In genomic region chr2:176428943-176429469, GRCh38 we compare ENCODE assay signal across 19 cellular contexts.
DNase-seq lines count a peak whose midpoint lies in the region; ATAC-seq and TF ChIP-seq lines count a peak whose summit lies in the region.
"Had no signal": no experiment of that assay in that cellular context is flagged by ENCODE, and none has a peak within 500 bp of the region (broad histone marks: within the 10 kb centered on the region; RNA-seq: fewer than 3 reads in every experiment).

No MANE protein-coding gene starts in this region.

- H4K20me1 ChIP-seq in OCI-LY1 (ENCODE audit: insufficient read depth, low read length), result no peaks in the 10 kb centered on the region

- no peak overlapping the region for H3K27ac ChIP-seq in OCI-LY1 (ENCODE audit: low read depth, low read length, poor library complexity, severe bottlenecking)
- H3K27ac ChIP-seq in lower lobe of right lung, result no peak overlapping the region
- H3K27ac ChIP-seq: adrenal gland, epithelial cell of prostate had no signal

- no peaks in the 10 kb centered on the region for H3K27me3 ChIP-seq in OCI-LY1 (ENCODE audit: insufficient read depth, low read length)
- H3K27me3 ChIP-seq in lower lobe of right lung (ENCODE audit: low read depth), result no peaks in the 10 kb centered on the region
- H3K27me3 ChIP-seq: adrenal gland had no signal

- POLR2A ChIA-PET in activated naive CD8-positive, alpha-beta T cell treated with anti-CD3 and anti-CD28 coated beads, Interleukin-2, amount 10 ng/mL, durations not matched to agents 7 days and 5 days (lab: Charles Lee), result no interaction called here

- ATAC-seq in GM18909 (IDR thresholded peaks at IDR 0.05; ENCODE audit: poor library complexity, unreplicated experiment) (peak; percentile 42), lower lobe of right lung (no peak), GM21526 (IDR thresholded peaks at IDR 0.05; ENCODE audit: low FRiP score, unreplicated experiment) (no peak)
- no peak for ATAC-seq in activated naive CD8-positive, alpha-beta T cell treated with anti-CD3 and anti-CD28 coated beads, Interleukin-2, amount 10 ng/mL, durations not matched to agents 7 days and 5 days (ENCODE audit: low read depth)
- ATAC-seq: WTC11 had no signal

- peaks cover 7% of the 10 kb centered on the region for H3K4me1 Mint-ChIP-seq in activated naive CD8-positive, alpha-beta T cell treated with anti-CD3 and anti-CD28 coated beads, Interleukin-2, amount 10 ng/mL, durations not matched to agents 7 days and 5 days
- H3K4me1 Mint-ChIP-seq: neural crest cell had no signal

- H3K9me3 Mint-ChIP-seq in activated naive CD8-positive, alpha-beta T cell treated with anti-CD3 and anti-CD28 coated beads, Interleukin-2, amount 10 ng/mL, durations not matched to agents 7 days and 5 days, result peaks cover 8% of the 10 kb centered on the region
- H3K9me3 Mint-ChIP-seq: activated T-helper 1 cell treated with anti-CD3 and anti-CD28 coated beads, Interleukin-12 subunit alpha, Interleukin-12 subunit beta, Interleukin-2, Interleukin-4 antibody, amounts not matched to agents 30 ng/mL and 10 ng/mL and 1 ng/mL, durations not matched to agents 14 hours and 24 hours and 36 hours; neural crest cell had no signal

- peaks cover 6% of the 10 kb centered on the region for H3K36me3 Mint-ChIP-seq in activated naive CD8-positive, alpha-beta T cell treated with anti-CD3 and anti-CD28 coated beads, Interleukin-2, amount 10 ng/mL, durations not matched to agents 7 days and 5 days
- H3K36me3 Mint-ChIP-seq: WTC11 had no signal

- H3F3A ChIP-seq in OCI-LY1 (ENCODE audit: insufficient read depth, low read length), result no peaks in the 10 kb centered on the region

- H2AFZ ChIP-seq in OCI-LY1 (ENCODE audit: low read length), result peak overlapping the region; percentile 95

- TF ChIP-seq CTCF in OCI-LY1 (IDR thresholded peaks at IDR 0.05; ENCODE audit: low read length) (no peak), lower lobe of right lung (IDR thresholded peaks at IDR 0.05) (no peak)

- no peaks in the 10 kb centered on the region for H3K79me2 ChIP-seq in OCI-LY1 (ENCODE audit: insufficient read depth, low read length)

- in situ Hi-C loops in KBM-7 (cut with MboI; ENCODE audit: low pct_unique_long_range_greater_than_20kb, low sequenced_read_pairs), result no loop called here

- DNase-seq in KBM-7, result peak; percentile 32
- no peak for DNase-seq in activated naive CD8-positive, alpha-beta T cell treated with anti-CD3 and anti-CD28 coated beads, Interleukin-2, amount 10 ng/mL, durations not matched to agents 7 days and 5 days
- no peak for DNase-seq in inferior parietal cortex (ENCODE audit: extremely low spot score)
- no peak for DNase-seq in lower lobe of right lung
- no peak for DNase-seq in SW 1271 (lab: John Stamatoyannopoulos, UW)
- DNase-seq: adrenal gland; dermis blood vessel endothelial cell; MM.1S; RPMI8226; stimulated activated CD8-positive, alpha-beta memory T cell treated with anti-CD3 and anti-CD28 coated beads, Interleukin-4, amount 100 ng/mL, for 48 hours had no signal

- H3K4me1 ChIP-seq in OCI-LY1 (ENCODE audit: insufficient read depth, low read length, severe bottlenecking) (no peaks in the 10 kb centered on the region), lower lobe of right lung (no peaks in the 10 kb centered on the region)
- H3K4me1 ChIP-seq: adrenal gland had no signal

- peak overlapping the region; percentile 44 for H3K4me3 Mint-ChIP-seq in activated naive CD8-positive, alpha-beta T cell treated with anti-CD3 and anti-CD28 coated beads, Interleukin-2, amount 10 ng/mL, durations not matched to agents 7 days and 5 days
- H3K4me3 Mint-ChIP-seq: activated T-helper 1 cell treated with anti-CD3 and anti-CD28 coated beads, Interleukin-12 subunit alpha, Interleukin-12 subunit beta, Interleukin-2, Interleukin-4 antibody, amounts not matched to agents 30 ng/mL and 10 ng/mL and 1 ng/mL, durations not matched to agents 14 hours and 24 hours and 36 hours; neural crest cell; WTC11 had no signal

- 0 out of 2 replicates have a peak overlapping the region, but pooled peaks have one; percentile 29 for H3K4me2 ChIP-seq in OCI-LY1 (ENCODE audit: low read length)
- H3K4me2 ChIP-seq: smooth muscle cell had no signal

- H3K9me3 ChIP-seq in OCI-LY1 (ENCODE audit: low read length) (no peaks in the 10 kb centered on the region), lower lobe of right lung (no peaks in the 10 kb centered on the region)
- H3K9me3 ChIP-seq: adrenal gland had no signal

- H3K36me3 ChIP-seq in OCI-LY1 (ENCODE audit: insufficient read depth, low read length), result no peaks in the 10 kb centered on the region
- no peaks in the 10 kb centered on the region for H3K36me3 ChIP-seq in lower lobe of right lung
- H3K36me3 ChIP-seq: adrenal gland had no signal

- no peaks in the 10 kb centered on the region for H3K9me2 ChIP-seq in OCI-LY1 (ENCODE audit: low read depth, low read length)

- H3K9ac ChIP-seq in OCI-LY1 (ENCODE audit: low read length), result no peak overlapping the region

- peak overlapping the region; percentile 59 for H3K27ac Mint-ChIP-seq in activated naive CD8-positive, alpha-beta T cell treated with anti-CD3 and anti-CD28 coated beads, Interleukin-2, amount 10 ng/mL, durations not matched to agents 7 days and 5 days
- H3K27ac Mint-ChIP-seq: activated T-helper 1 cell treated with anti-CD3 and anti-CD28 coated beads, Interleukin-12 subunit alpha, Interleukin-12 subunit beta, Interleukin-2, Interleukin-4 antibody, amounts not matched to agents 30 ng/mL and 10 ng/mL and 1 ng/mL, durations not matched to agents 14 hours and 24 hours and 36 hours; progenitor cell of endocrine pancreas; WTC11 had no signal

- intact Hi-C loops in lower lobe of right lung (cut with DNase I), result no loop called here

- H3K4me3 ChIP-seq in OCI-LY1 (ENCODE audit: low read depth, low read length, poor library complexity, severe bottlenecking) (peak overlapping the region; percentile 37), lower lobe of right lung (no peak overlapping the region)
- H3K4me3 ChIP-seq: adrenal gland, smooth muscle cell had no signal

- peaks cover 28% of the 10 kb centered on the region for H3K27me3 Mint-ChIP-seq in activated naive CD8-positive, alpha-beta T cell treated with anti-CD3 and anti-CD28 coated beads, Interleukin-2, amount 10 ng/mL, durations not matched to agents 7 days and 5 days
- H3K27me3 Mint-ChIP-seq: progenitor cell of endocrine pancreas had no signal
